20 cellular contexts compared by ENCODE assay signal in the genomic region with DNA sequence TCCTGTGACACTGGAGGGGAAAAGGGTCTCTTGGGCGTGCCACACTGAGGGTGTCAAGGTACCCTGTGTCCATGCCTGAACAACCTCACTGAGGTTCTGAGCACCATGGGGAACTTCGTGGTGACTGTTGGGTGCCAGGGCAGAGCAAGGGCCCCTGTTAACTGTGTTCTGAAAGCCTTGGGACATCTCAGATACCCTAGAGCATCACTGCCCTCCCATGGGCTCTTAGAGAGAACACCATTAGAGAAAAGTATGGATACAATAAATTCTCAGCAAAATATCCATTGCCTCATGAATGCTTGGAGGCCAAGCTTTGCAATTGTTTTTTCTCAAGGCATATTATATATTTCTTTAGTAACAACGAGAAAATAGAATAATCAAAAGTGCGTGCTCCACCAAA.
A peak's percentile ranks its signal among the peaks of the same experiment; 100 is the strongest.
DNase-seq lines count a peak whose midpoint lies in the region; ATAC-seq, FAIRE-seq and TF ChIP-seq lines count a peak whose summit lies in the region.
"Had no signal": no experiment of that assay in that cellular context is flagged by ENCODE, and none has a peak within 500 bp of the region (broad histone marks: within the 10 kb centered on the region; RNA-seq: fewer than 3 reads in every experiment).

No MANE protein-coding gene starts in this region.

- no peak for FAIRE-seq in H1 (lab: Jason Lieb, UNC)
- FAIRE-seq: A204.1, GM12892 had no signal

- H3K18ac ChIP-seq in H1 (ENCODE audit: extremely low read depth, low read length) = 0 out of 2 replicates have a peak overlapping the region, but pooled peaks have one; percentile 17

- no peaks in the 10 kb centered on the region for H3K36me3 ChIP-seq in H1 (ENCODE audit: control insufficient read depth in 2 of 4, insufficient read depth in 4 of 4, low read length in 3 of 4)
- no peaks in the 10 kb centered on the region for H3K36me3 ChIP-seq in left lung
- H3K36me3 ChIP-seq: SJSA1 had no signal

- TF ChIP-seq POLR2A in H1 (IDR thresholded peaks at IDR 0.05; ENCODE audit: control extremely low read depth in 1 of 2, low read depth in 2 of 2, low read length in 2 of 2) = no peak

- peaks cover 2 to 13% (median 5%) of the 10 kb centered on the region in 4 experiments; a peak in 4 of 7 replicates for H3K4me1 ChIP-seq in H1 (replicated peaks in 1 of 4; ENCODE audit: control insufficient read depth in 3 of 4, insufficient read depth in 4 of 4, low read length in 3 of 4)
- H3K4me1 ChIP-seq in left lung = no peaks in the 10 kb centered on the region

- peak in 2 of 3 experiments; percentile 20 to 26; a peak in 2 of 4 replicates for TF ChIP-seq CTCF in H1 (IDR thresholded peaks at IDR 0.05; ENCODE audit: control extremely low read depth in 1 of 3, insufficient read depth in 1 of 3, low read depth in 1 of 3, low read length in 3 of 3)
- no peak for TF ChIP-seq CTCF in left lung (IDR thresholded peaks at IDR 0.05)

- no peak overlapping the region for H4K91ac ChIP-seq in H1 (replicated peaks; ENCODE audit: insufficient read length, low read length)

- no peak for TF ChIP-seq EP300 in H1 (IDR thresholded peaks at IDR 0.05; ENCODE audit: borderline replicate concordance in 1 of 2, low read depth in 2 of 2, low read length in 2 of 2)

- no peak overlapping the region for H3K23ac ChIP-seq in H1 (ENCODE audit: insufficient read length)

- H3K14ac ChIP-seq in H1 (ENCODE audit: insufficient read length) = no peak overlapping the region

- no peak overlapping the region for H3K4me3 Mint-ChIP-seq in activated CD4-positive, alpha-beta T cell treated with anti-CD3 and anti-CD28 coated beads, Interleukin-2, amount 10 ng/mL, durations not matched to agents 7 days and 5 days
- H3K4me3 Mint-ChIP-seq in stimulated activated memory B cell treated with anti-CD40 and anti-IgM and Interleukin-4, amounts not matched to agents 10 μg/mL and 1 μg/mL and 100 μg/mL, for 72 hours = no peak overlapping the region
- H3K4me3 Mint-ChIP-seq: B cell; CD4-positive, CD25-positive, alpha-beta regulatory T cell had no signal

- no peaks in the 10 kb centered on the region for H3K79me2 ChIP-seq in H1 (ENCODE audit: control insufficient read depth in 1 of 2, insufficient read depth in 2 of 2, low read length in 2 of 2)

- no peak overlapping the region for H2BK120ac ChIP-seq in H1 (replicated peaks; ENCODE audit: low read depth, low read length)

- H2BK20ac ChIP-seq in H1 (ENCODE audit: low read length) = peak overlapping the region; percentile 41; the same call in 1 of the 2 replicates

- no peaks in the 10 kb centered on the region for H3K9me3 ChIP-seq in H1 (ENCODE audit: insufficient read depth in 2 of 2, low read depth in 1 of 2, low read length in 1 of 2)
- no peaks in the 10 kb centered on the region for H3K9me3 ChIP-seq in left lung
- H3K9me3 ChIP-seq: SJSA1 had no signal

- H3K27me3 Mint-ChIP-seq in activated CD4-positive, alpha-beta T cell treated with anti-CD3 and anti-CD28 coated beads, Interleukin-2, amount 10 ng/mL, durations not matched to agents 7 days and 5 days = no peaks in the 10 kb centered on the region
- H3K27me3 Mint-ChIP-seq in stimulated activated memory B cell treated with anti-CD40 and anti-IgM and Interleukin-4, amounts not matched to agents 10 μg/mL and 1 μg/mL and 100 μg/mL, for 72 hours = peaks cover 8% of the 10 kb centered on the region
- H3K27me3 Mint-ChIP-seq: B cell; CD4-positive, CD25-positive, alpha-beta regulatory T cell had no signal

- H3K27me3 ChIP-seq in H1 (replicated peaks in 1 of 4; ENCODE audit: control insufficient read depth in 3 of 4, extremely low read depth in 1 of 4, insufficient read depth in 3 of 4, low read length in 3 of 4) (no peaks in the 10 kb centered on the region), left lung (no peaks in the 10 kb centered on the region)
- H3K27me3 ChIP-seq: SJSA1 had no signal

- H2AFZ ChIP-seq in H1 (ENCODE audit: low read length) = no peak overlapping the region

- H4K20me1 ChIP-seq in H1 (replicated peaks in 1 of 2; ENCODE audit: control insufficient read depth in 1 of 2, insufficient read depth in 2 of 2, low read length in 2 of 2) = no peaks in the 10 kb centered on the region

- H3K4me2 ChIP-seq in H1 (ENCODE audit: insufficient read depth in 1 of 2, low read depth in 2 of 2, low read length in 2 of 2) = no peak overlapping the region

- H3K4ac ChIP-seq in H1 (replicated peaks; ENCODE audit: insufficient read length, low read depth, low read length) = no peak overlapping the region

- peak; percentile 45 for ATAC-seq in stimulated activated memory B cell treated with anti-CD40 and anti-IgM and Interleukin-4, amounts not matched to agents 10 μg/mL and 1 μg/mL and 100 μg/mL, for 72 hours
- ATAC-seq in HG02642 (IDR thresholded peaks at IDR 0.05; ENCODE audit: poor library complexity, unreplicated experiment) (no peak), left lung (no peak)

- POLR2A ChIA-PET in activated CD4-positive, alpha-beta T cell treated with anti-CD3 and anti-CD28 coated beads, Interleukin-2, amount 10 ng/mL, durations not matched to agents 7 days and 5 days (lab: Charles Lee) = no interaction called here
- POLR2A ChIA-PET in H1 (lab: Charles Lee; ENCODE audit: partially characterized antibody) = no interaction called here

- TF ChIP-seq RAD21 in H1 (IDR thresholded peaks at IDR 0.05 in 1 of 2, conservative IDR thresholded peaks at IDR 0.05 in 1 of 2; ENCODE audit: low read depth in 2 of 2, low read length in 2 of 2) = peak; percentile 63 to 71

- H2BK15ac ChIP-seq in H1 (ENCODE audit: low read length) = no peak overlapping the region

- no peak overlapping the region for H4K8ac ChIP-seq in H1 (ENCODE audit: extremely low read depth, insufficient read depth, low read length)

- H2BK5ac ChIP-seq in H1 (ENCODE audit: low read depth, low read length) = peak overlapping the region; percentile 57; the same call in 1 of the 2 replicates

- H3K23me2 ChIP-seq in H1 (ENCODE audit: low read depth, low read length) = no peaks in the 10 kb centered on the region; the same call in 1 of the 2 replicates

- CTCF ChIA-PET in activated CD4-positive, alpha-beta T cell treated with anti-CD3 and anti-CD28 coated beads, Interleukin-2, amount 10 ng/mL, durations not matched to agents 7 days and 5 days (lab: Charles Lee) = no interaction called here
- CTCF ChIA-PET in H1 (lab: Charles Lee; ENCODE audit: partially characterized antibody) = interaction anchor here (1.4 kb wide), 1 partner anchor 302 kb away, joined by 3 read pairs; no protein-coding TSS in a partner anchor

- no peak overlapping the region for H3K56ac ChIP-seq in H1 (replicated peaks; ENCODE audit: insufficient read length, low read depth, low read length)

- no peaks in the 10 kb centered on the region for H3K9me3 Mint-ChIP-seq in activated CD4-positive, alpha-beta T cell treated with anti-CD3 and anti-CD28 coated beads, Interleukin-2, amount 10 ng/mL, durations not matched to agents 7 days and 5 days
- no peaks in the 10 kb centered on the region for H3K9me3 Mint-ChIP-seq in stimulated activated memory B cell treated with anti-CD40 and anti-IgM and Interleukin-4, amounts not matched to agents 10 μg/mL and 1 μg/mL and 100 μg/mL, for 72 hours
- H3K9me3 Mint-ChIP-seq: CD4-positive, CD25-positive, alpha-beta regulatory T cell had no signal

- intact Hi-C loops in left lung (cut with DNase I) = no loop called here

- no peak overlapping the region for H4K5ac ChIP-seq in H1 (ENCODE audit: insufficient read length, low read depth, low read length)

- peaks cover 10% of the 10 kb centered on the region for H3K4me1 Mint-ChIP-seq in activated CD4-positive, alpha-beta T cell treated with anti-CD3 and anti-CD28 coated beads, Interleukin-2, amount 10 ng/mL, durations not matched to agents 7 days and 5 days
- no peaks in the 10 kb centered on the region for H3K4me1 Mint-ChIP-seq in stimulated activated memory B cell treated with anti-CD40 and anti-IgM and Interleukin-4, amounts not matched to agents 10 μg/mL and 1 μg/mL and 100 μg/mL, for 72 hours
- H3K4me1 Mint-ChIP-seq: B cell had no signal

- H3K9ac ChIP-seq in H1 (replicated peaks in 1 of 4; ENCODE audit: extremely low read depth in 1 of 4, low read depth in 3 of 4, low read length in 3 of 4) = no peak overlapping the region

- H2BK12ac ChIP-seq in H1 (ENCODE audit: low read depth, low read length) = no peak overlapping the region

- WGBS in H1 (ENCODE audit: extremely low coverage in 1 of 2, insufficient coverage in 1 of 2, insufficient read length in 1 of 2, insufficient replicate concordance in 2 of 2, low coverage in 1 of 2, low lambda C conversion rate in 2 of 2, missing lambda C conversion rate in 1 of 2), 2 experiments = 93% methylated on average over 4 of the region's 4 CpGs; no CpG with 5 or more reads in 1 of the 2 experiments

- H3K36me3 Mint-ChIP-seq in activated CD4-positive, alpha-beta T cell treated with anti-CD3 and anti-CD28 coated beads, Interleukin-2, amount 10 ng/mL, durations not matched to agents 7 days and 5 days (ENCODE audit: low read depth) = no peaks in the 10 kb centered on the region
- H3K36me3 Mint-ChIP-seq in stimulated activated memory B cell treated with anti-CD40 and anti-IgM and Interleukin-4, amounts not matched to agents 10 μg/mL and 1 μg/mL and 100 μg/mL, for 72 hours = no peaks in the 10 kb centered on the region
- H3K36me3 Mint-ChIP-seq: CD4-positive, CD25-positive, alpha-beta regulatory T cell had no signal

- DNase-seq in activated CD4-positive, alpha-beta T cell treated with anti-CD3 and anti-CD28 coated beads, Interleukin-2, amount 10 ng/mL, durations not matched to agents 7 days and 5 days = peak; percentile 7
- no peak for DNase-seq in activated CD4-positive, alpha-beta T cell treated with anti-CD3 and anti-CD28 coated beads, Interleukin-2, amount 50 U/mL, for 4 hours
- DNase-seq in SK-N-DZ (ENCODE audit: low spot score) (peak; percentile 71), H1 (ENCODE audit: low read depth in 1 of 2, low spot score in 2 of 2) (no peak), C1 segment of cervical spinal cord (lab: John Stamatoyannopoulos, UW) (no peak), left lung (no peak)
- DNase-seq: GOT3, Karpas-422, NCI-H1694, NCI-H2081, NCI-H2171, NCI-H345, SW 1271 had no signal

- no peak overlapping the region for H3K27ac ChIP-seq in H1 (ENCODE audit: low read depth, low read length)
- H3K27ac ChIP-seq in left lung = no peak overlapping the region
- H3K27ac ChIP-seq: SJSA1 had no signal

- no peak overlapping the region for H2AK5ac ChIP-seq in H1 (ENCODE audit: low read depth, low read length)

- H3K27ac Mint-ChIP-seq in activated CD4-positive, alpha-beta T cell treated with anti-CD3 and anti-CD28 coated beads, Interleukin-2, amount 10 ng/mL, durations not matched to agents 7 days and 5 days = no peak overlapping the region
- no peak overlapping the region for H3K27ac Mint-ChIP-seq in stimulated activated memory B cell treated with anti-CD40 and anti-IgM and Interleukin-4, amounts not matched to agents 10 μg/mL and 1 μg/mL and 100 μg/mL, for 72 hours
- H3K27ac Mint-ChIP-seq: B cell; CD4-positive, CD25-positive, alpha-beta regulatory T cell had no signal

- H3K79me1 ChIP-seq in H1 (ENCODE audit: low read depth, low read length) = no peaks in the 10 kb centered on the region

- H3K4me3 ChIP-seq in H1 (ENCODE audit: extremely low read depth in 1 of 4, insufficient read depth in 2 of 4, low read depth in 3 of 4, low read length in 4 of 4) (no peak overlapping the region), left lung (no peak overlapping the region)
- H3K4me3 ChIP-seq: SJSA1 had no signal

Comparison
In these comparisons a context has a peak if more than half of its experiments do, and no peak if none do; other contexts are left out.
1. DNase-seq: peak in activated CD4-positive, alpha-beta T cell treated with anti-CD3 and anti-CD28 coated beads, Interleukin-2, amount 10 ng/mL, durations not matched to agents 7 days and 5 days (single experiment) and SK-N-DZ (single experiment); none in activated CD4-positive, alpha-beta T cell treated with anti-CD3 and anti-CD28 coated beads, Interleukin-2, amount 50 U/mL, for 4 hours (0 of 2), H1 (0 of 2), C1 segment of cervical spinal cord (0 of 14) and left lung (0 of 2).
2. CTCF ChIP-seq: peak in H1 (2 of 3); none in left lung (0 of 2).